Comparison of ENCODE assay signal across 8 cellular contexts in genomic region chr3:11648735-11649134, GRCh38.
"Had no signal": no experiment of that assay in that cellular context is flagged by ENCODE, and none has a peak within 500 bp of the region (broad histone marks: within the 10 kb centered on the region; RNA-seq: fewer than 3 reads in every experiment).

No MANE protein-coding gene starts in this region.

- DNase-seq: H7, KBM-7 had no signal

- H3K9me3 Mint-ChIP-seq: GM23338, IgD-negative memory B cell had no signal

- ATAC-seq: GM23338, HCT116 had no signal

- H3K9me3 ChIP-seq: HAP-1 had no signal

- H3K4me3 ChIP-seq: GM23338, HAP-1 had no signal

- H3K4me3 Mint-ChIP-seq: GM23338, IgD-negative memory B cell had no signal

- H3K4me2 ChIP-seq: GM23338 had no signal

- H3K36me3 Mint-ChIP-seq: IgD-negative memory B cell had no signal

- H3K27ac Mint-ChIP-seq: GM23338 had no signal

- H2AFZ ChIP-seq: GM23338 had no signal

- H3K36me3 ChIP-seq: HAP-1 had no signal

- FAIRE-seq: H1, HTR-8/SVneo had no signal
